Comparison of ENCODE assay signal across 9 cellular contexts in the genomic region with DNA sequence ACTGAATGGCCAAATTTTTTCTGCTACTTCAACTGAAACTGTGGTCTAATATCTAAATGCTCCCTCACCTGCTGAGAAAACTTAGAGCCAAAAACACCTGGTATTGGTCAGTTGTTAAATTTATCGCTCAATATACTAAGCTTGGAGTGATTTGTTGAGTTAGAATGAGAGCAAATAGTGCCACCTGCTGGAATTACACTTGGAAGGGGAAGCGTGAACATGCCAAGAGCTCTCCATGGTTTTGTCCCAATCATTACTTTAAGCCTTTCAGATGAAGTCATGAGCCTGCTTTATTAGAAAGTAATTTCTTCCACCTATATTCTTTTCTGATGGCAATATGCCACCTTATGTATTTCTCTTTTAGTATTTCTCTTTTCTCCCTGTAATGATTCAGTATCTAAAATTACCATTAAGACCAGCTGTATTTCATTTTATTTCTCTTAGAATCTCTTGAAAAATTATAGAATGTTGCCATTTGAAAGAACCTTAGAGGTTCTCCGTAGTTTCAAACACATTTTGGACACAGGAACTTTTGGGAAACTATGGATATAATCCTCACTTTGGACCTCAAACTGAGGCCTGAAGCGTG.
DNase-seq lines count a peak whose midpoint lies in the region; ATAC-seq and TF ChIP-seq lines count a peak whose summit lies in the region.
"Had no signal": no experiment of that assay in that cellular context is flagged by ENCODE, and none has a peak within 500 bp of the region (broad histone marks: within the 10 kb centered on the region; RNA-seq: fewer than 3 reads in every experiment).

No MANE protein-coding gene starts in this region.

- ATAC-seq in HG03139 (IDR thresholded peaks at IDR 0.05; ENCODE audit: unreplicated experiment) (no peak), HG03571 (IDR thresholded peaks at IDR 0.05; ENCODE audit: unreplicated experiment) (no peak)

- CTCF ChIA-PET in Calu3 (lab: Charles Lee), result interaction anchor here (0.6 kb wide), 1 partner anchor 1317 kb away, joined by 3 read pairs; no protein-coding TSS in a partner anchor

- intact Hi-C loops in Calu3 (cut with micrococcal nuclease; ENCODE audit: unreplicated experiment), result no loop called here

- H3K27me3 Mint-ChIP-seq in Calu3 (ENCODE audit: unreplicated experiment) (no peaks in the 10 kb centered on the region), mesothelial cell of epicardium (ENCODE audit: low read depth) (peaks cover 2% of the 10 kb centered on the region)

- peaks cover 5% of the 10 kb centered on the region for H3K9me3 Mint-ChIP-seq in Calu3 (ENCODE audit: low read depth, unreplicated experiment)
- H3K9me3 Mint-ChIP-seq in mesothelial cell of epicardium, result no peaks in the 10 kb centered on the region

- peak; percentile 17 for DNase-seq in Calu3
- DNase-seq in H4 (ENCODE audit: low spot score), result peak; percentile 44
- DNase-seq in NCI-H2227 (lab: John Stamatoyannopoulos, UW; ENCODE audit: unreplicated experiment), result peak; percentile 36
- DNase-seq in T47D (ENCODE audit: low read depth in 1 of 2, low spot score in 1 of 2), result peak; percentile 6 to 71
- DNase-seq in mesothelial cell of epicardium (ENCODE audit: low spot score in 2 of 2, unreplicated experiment in 2 of 2), result no peak
- DNase-seq in stimulated activated CD4-positive, alpha-beta T cell treated with anti-CD3 and anti-CD28 coated beads, Interleukin-2, amount 100 ng/mL, for 24 hours, result no peak

- H3K27ac Mint-ChIP-seq in Calu3 (ENCODE audit: unreplicated experiment) (no peak overlapping the region), mesothelial cell of epicardium (no peak overlapping the region)
- H3K27ac Mint-ChIP-seq: memory B cell had no signal

- H3K36me3 Mint-ChIP-seq in Calu3 (ENCODE audit: insufficient read depth, unreplicated experiment) (no peaks in the 10 kb centered on the region), mesothelial cell of epicardium (no peaks in the 10 kb centered on the region)
- H3K36me3 Mint-ChIP-seq: memory B cell had no signal

- H3K4me1 Mint-ChIP-seq in Calu3 (ENCODE audit: low read depth, unreplicated experiment) (no peaks in the 10 kb centered on the region), mesothelial cell of epicardium (peaks cover 8% of the 10 kb centered on the region)
- H3K4me1 Mint-ChIP-seq: memory B cell had no signal

- TF ChIP-seq CTCF in Calu3 (IDR thresholded peaks at IDR 0.05; ENCODE audit: unreplicated experiment) (no peak), mesothelial cell of epicardium (IDR thresholded peaks at IDR 0.05; ENCODE audit: unreplicated experiment) (peak; percentile 43)

- no TSS peak for BruUV-seq in Calu3 (replicated peaks; lab: Mats Ljungman, UMichigan)

- in situ Hi-C loops in T47D (cut with HindIII; ENCODE audit: low pct_unique_long_range_greater_than_20kb, low sequenced_read_pairs), result no loop called here

- H3K4me3 Mint-ChIP-seq in Calu3 (ENCODE audit: low read depth, unreplicated experiment), result no peak overlapping the region
- H3K4me3 Mint-ChIP-seq in mesothelial cell of epicardium, result no peak overlapping the region
- H3K4me3 Mint-ChIP-seq: memory B cell had no signal

Comparison
In these comparisons a context has a peak if more than half of its experiments do, and no peak if none do; other contexts are left out.
1. DNase-seq: peak in Calu3 (single experiment), H4 (single experiment), NCI-H2227 (single experiment) and T47D (2 of 2); none in mesothelial cell of epicardium (0 of 2) and stimulated activated CD4-positive, alpha-beta T cell treated with anti-CD3 and anti-CD28 coated beads, Interleukin-2, amount 100 ng/mL, for 24 hours (0 of 2).